Comparison of ENCODE assay signal across 1 cellular context in genomic region chr9:34200092-34200491, GRCh38.
TF ChIP-seq lines count a peak whose summit lies in the region.

No MANE protein-coding gene starts in this region.

TF ChIP-seq in HepG2, 621 proteins besides CTCF, POLR2A, EP300 and RAD21:
- TF ChIP-seq ZSCAN21 (CRISPR knock-in tag; IDR thresholded peaks at IDR 0.05; ENCODE audit: borderline replicate concordance) (no peak), SAFB2 (CRISPR knock-in tag; IDR thresholded peaks at IDR 0.05; ENCODE audit: borderline replicate concordance, low read depth) (no peak), ZNF75D (CRISPR knock-in tag; IDR thresholded peaks at IDR 0.05; ENCODE audit: borderline replicate concordance) (no peak), ZBTB49 (CRISPR knock-in tag; IDR thresholded peaks at IDR 0.05; ENCODE audit: borderline replicate concordance) (no peak), ZSCAN29 (CRISPR knock-in tag; conservative IDR thresholded peaks at IDR 0.05) (no peak), SMC3 (IDR thresholded peaks at IDR 0.05; ENCODE audit: low read length) (no peak), MLLT10 (CRISPR knock-in tag; IDR thresholded peaks at IDR 0.05) (no peak), DRAP1 (CRISPR knock-in tag; IDR thresholded peaks at IDR 0.05) (no peak)
- TF ChIP-seq, protein P1, sequence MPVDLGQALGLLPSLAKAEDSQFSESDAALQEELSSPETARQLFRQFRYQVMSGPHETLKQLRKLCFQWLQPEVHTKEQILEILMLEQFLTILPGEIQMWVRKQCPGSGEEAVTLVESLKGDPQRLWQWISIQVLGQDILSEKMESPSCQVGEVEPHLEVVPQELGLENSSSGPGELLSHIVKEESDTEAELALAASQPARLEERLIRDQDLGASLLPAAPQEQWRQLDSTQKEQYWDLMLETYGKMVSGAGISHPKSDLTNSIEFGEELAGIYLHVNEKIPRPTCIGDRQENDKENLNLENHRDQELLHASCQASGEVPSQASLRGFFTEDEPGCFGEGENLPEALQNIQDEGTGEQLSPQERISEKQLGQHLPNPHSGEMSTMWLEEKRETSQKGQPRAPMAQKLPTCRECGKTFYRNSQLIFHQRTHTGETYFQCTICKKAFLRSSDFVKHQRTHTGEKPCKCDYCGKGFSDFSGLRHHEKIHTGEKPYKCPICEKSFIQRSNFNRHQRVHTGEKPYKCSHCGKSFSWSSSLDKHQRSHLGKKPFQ (CRISPR knock-in tag; IDR thresholded peaks at IDR 0.05; ENCODE audit: insufficient replicate concordance): no peak
- TF ChIP-seq, protein P2, sequence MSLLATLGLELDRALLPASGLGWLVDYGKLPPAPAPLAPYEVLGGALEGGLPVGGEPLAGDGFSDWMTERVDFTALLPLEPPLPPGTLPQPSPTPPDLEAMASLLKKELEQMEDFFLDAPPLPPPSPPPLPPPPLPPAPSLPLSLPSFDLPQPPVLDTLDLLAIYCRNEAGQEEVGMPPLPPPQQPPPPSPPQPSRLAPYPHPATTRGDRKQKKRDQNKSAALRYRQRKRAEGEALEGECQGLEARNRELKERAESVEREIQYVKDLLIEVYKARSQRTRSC (CRISPR knock-in tag; IDR thresholded peaks at IDR 0.05; ENCODE audit: low read depth): no peak
